In genomic region chr4:6527683-6528595, GRCh38 we compare ENCODE assay signal across 24 cellular contexts. TPM values are rescaled to one million over a fixed set of nuclear protein-coding genes. Genes with fewer than 3 reads are reported as not detected.
"Had no signal": no experiment of that assay in that cellular context is flagged by ENCODE, and none has a peak within 500 bp of the region (broad histone marks: within the 10 kb centered on the region; RNA-seq: fewer than 3 reads in every experiment).

No MANE protein-coding gene starts in this region.

- H3K9me3 ChIP-seq: left lung, neutrophil, ovary, psoas muscle, sigmoid colon, suprapubic skin, tibial artery had no signal

- ATAC-seq: foreskin keratinocyte; left lung; psoas muscle; stimulated activated memory B cell treated with anti-CD40 and anti-IgM and Interleukin-4, amounts not matched to agents 10 μg/mL and 1 μg/mL and 100 μg/mL, for 72 hours; T-cell had no signal

- H3K27ac Mint-ChIP-seq: activated T-helper 1 cell treated with anti-CD3 and anti-CD28 coated beads, Interleukin-12 subunit alpha, Interleukin-12 subunit beta, Interleukin-2, Interleukin-4 antibody, amounts not matched to agents 30 ng/mL and 10 ng/mL and 1 ng/mL, durations not matched to agents 14 hours and 24 hours and 36 hours; nephron; stimulated activated memory B cell treated with anti-CD40 and anti-IgM and Interleukin-4, amounts not matched to agents 10 μg/mL and 1 μg/mL and 100 μg/mL, for 72 hours; T-cell; T-helper 2 cell treated with Interferon-gamma antibody and Interleukin-4, amounts not matched to agents 5 μg/mL and 100 μg/mL, for 36 hours had no signal

- H3K4me1 Mint-ChIP-seq: nephron; stimulated activated memory B cell treated with anti-CD40 and anti-IgM and Interleukin-4, amounts not matched to agents 10 μg/mL and 1 μg/mL and 100 μg/mL, for 72 hours; T-cell had no signal

- H3K27me3 ChIP-seq: foreskin keratinocyte, ovary had no signal

- FAIRE-seq: islet of Langerhans, small intestine had no signal

- H3K4me3 ChIP-seq: esophagus muscularis mucosa, left lung, ovary, psoas muscle, sigmoid colon, suprapubic skin, tibial artery had no signal

- H3K27ac ChIP-seq: esophagus muscularis mucosa, foreskin keratinocyte, left lung, neutrophil, ovary, psoas muscle, sigmoid colon, suprapubic skin, tibial artery had no signal

- H3K4me1 ChIP-seq: esophagus muscularis mucosa, foreskin keratinocyte, left lung, psoas muscle, sigmoid colon, suprapubic skin, tibial artery had no signal

- H3K36me3 Mint-ChIP-seq: stimulated activated memory B cell treated with anti-CD40 and anti-IgM and Interleukin-4, amounts not matched to agents 10 μg/mL and 1 μg/mL and 100 μg/mL, for 72 hours; T-cell had no signal

- H3K4me3 Mint-ChIP-seq: activated T-helper 1 cell treated with anti-CD3 and anti-CD28 coated beads, Interleukin-12 subunit alpha, Interleukin-12 subunit beta, Interleukin-2, Interleukin-4 antibody, amounts not matched to agents 30 ng/mL and 10 ng/mL and 1 ng/mL, durations not matched to agents 14 hours and 24 hours and 36 hours; nephron; stimulated activated memory B cell treated with anti-CD40 and anti-IgM and Interleukin-4, amounts not matched to agents 10 μg/mL and 1 μg/mL and 100 μg/mL, for 72 hours; T-cell; T-helper 2 cell treated with Interferon-gamma antibody and Interleukin-4, amounts not matched to agents 5 μg/mL and 100 μg/mL, for 36 hours had no signal

- DNase-seq: activated CD4-positive, alpha-beta T cell treated with anti-CD3 and anti-CD28 coated beads for 48 hours; activated CD4-positive, alpha-beta T cell treated with anti-CD3 and anti-CD28 coated beads, Interleukin-2, amount 50 U/mL, for 48 hours; activated CD8-positive, alpha-beta memory T cell treated with anti-CD3 and anti-CD28 coated beads for 24 hours; activated gamma-delta T cell treated with Interleukin-2 at 50 U/mL for 16 hours; activated naive CD4-positive, alpha-beta T cell treated with anti-CD3 and anti-CD28 coated beads, Interleukin-2, amount 50 U/mL, for 16 hours; amniotic stem cell; foreskin keratinocyte; left lung; ovary; psoas muscle; small intestine; stimulated activated CD4-positive, alpha-beta T cell treated with anti-CD3 and anti-CD28 coated beads, Interleukin-4, amount 100 ng/mL, for 4 hours; stimulated activated CD8-positive, alpha-beta memory T cell treated with anti-CD3 and anti-CD28 coated beads, Interleukin-4, amount 100 ng/mL, for 48 hours; T-cell; tibial artery had no signal

- H3K9me3 Mint-ChIP-seq: activated T-helper 1 cell treated with anti-CD3 and anti-CD28 coated beads, Interleukin-12 subunit alpha, Interleukin-12 subunit beta, Interleukin-2, Interleukin-4 antibody, amounts not matched to agents 30 ng/mL and 10 ng/mL and 1 ng/mL, durations not matched to agents 14 hours and 24 hours and 36 hours; stimulated activated memory B cell treated with anti-CD40 and anti-IgM and Interleukin-4, amounts not matched to agents 10 μg/mL and 1 μg/mL and 100 μg/mL, for 72 hours; T-cell; T-helper 2 cell treated with Interferon-gamma antibody and Interleukin-4, amounts not matched to agents 5 μg/mL and 100 μg/mL, for 36 hours had no signal

- H3K36me3 ChIP-seq: esophagus muscularis mucosa, left lung, neutrophil, ovary, sigmoid colon, suprapubic skin, tibial artery had no signal

RNA-seq across cellular contexts. Expression of gene PPP2R2C, which starts 55.5 kb away (rescaled TPM):
- total RNA-seq: activated T-helper 1 cell treated with anti-CD3 and anti-CD28 coated beads, Interleukin-12 subunit alpha, Interleukin-12 subunit beta, Interleukin-2, Interleukin-4 antibody, amounts not matched to agents 30 ng/mL and 10 ng/mL and 1 ng/mL, durations not matched to agents 14 hours and 24 hours and 36 hours had no signal
